In genomic region chr16:81746566-81746965, GRCh38 we compare ENCODE assay signal across 10 cellular contexts. TPM values are rescaled to one million over a fixed set of nuclear protein-coding genes. Genes with fewer than 3 reads are reported as not detected.
DNase-seq lines count a peak whose midpoint lies in the region; ATAC-seq and FAIRE-seq lines count a peak whose summit lies in the region.
"Had no signal": no experiment of that assay in that cellular context is flagged by ENCODE, and none has a peak within 500 bp of the region (broad histone marks: within the 10 kb centered on the region; RNA-seq: fewer than 3 reads in every experiment).

No MANE protein-coding gene starts in this region.

- peak overlapping the region; percentile 81 for H3K27ac Mint-ChIP-seq in T-helper 1 cell treated with Interleukin-12 subunit alpha and Interleukin-12 subunit beta and Interleukin-4 antibody, amounts not matched to agents 30 μg/mL and 1 μg/mL, for 36 hours
- no peak overlapping the region for H3K27ac Mint-ChIP-seq in activated CD4-positive, alpha-beta memory T cell treated with anti-CD3 and anti-CD28 coated beads, Interleukin-2, amount 10 ng/mL, durations not matched to agents 7 days and 5 days
- H3K27ac Mint-ChIP-seq in stimulated activated effector memory CD8-positive, alpha-beta T cell treated with anti-CD3 and anti-CD28 coated beads, Interleukin-12 subunit alpha, Interleukin-12 subunit beta, amount 100 ng/mL, for 72 hours = peak overlapping the region; percentile 87

- H3K4me1 ChIP-seq in iPS-15b (ENCODE audit: control insufficient read depth, insufficient read depth, low read length) (no peaks in the 10 kb centered on the region), small intestine (ENCODE audit: control insufficient read depth in 2 of 2, insufficient read depth in 1 of 2, low read depth in 1 of 2, low read length in 1 of 2) (peaks cover 0 to 3% of the 10 kb centered on the region in 2 donors)

- H3K27me3 Mint-ChIP-seq in T-helper 1 cell treated with Interleukin-12 subunit alpha and Interleukin-12 subunit beta and Interleukin-4 antibody, amounts not matched to agents 30 μg/mL and 1 μg/mL, for 36 hours (ENCODE audit: low read depth) = peaks cover 8% of the 10 kb centered on the region
- H3K27me3 Mint-ChIP-seq in activated CD4-positive, alpha-beta memory T cell treated with anti-CD3 and anti-CD28 coated beads, Interleukin-2, amount 10 ng/mL, durations not matched to agents 7 days and 5 days = no peaks in the 10 kb centered on the region

- no peak for FAIRE-seq in small intestine (lab: Jason Lieb, UNC)

- CTCF ChIA-PET in activated CD4-positive, alpha-beta memory T cell treated with anti-CD3 and anti-CD28 coated beads, Interleukin-2, amount 10 ng/mL, durations not matched to agents 7 days and 5 days (lab: Charles Lee) = no interaction called here

- POLR2A ChIA-PET in activated CD4-positive, alpha-beta memory T cell treated with anti-CD3 and anti-CD28 coated beads, Interleukin-2, amount 10 ng/mL, durations not matched to agents 7 days and 5 days (lab: Charles Lee) = no interaction called here

- no peaks in the 10 kb centered on the region for H3K9me3 Mint-ChIP-seq in T-helper 1 cell treated with Interleukin-12 subunit alpha and Interleukin-12 subunit beta and Interleukin-4 antibody, amounts not matched to agents 30 μg/mL and 1 μg/mL, for 36 hours
- peaks cover 3% of the 10 kb centered on the region for H3K9me3 Mint-ChIP-seq in activated CD4-positive, alpha-beta memory T cell treated with anti-CD3 and anti-CD28 coated beads, Interleukin-2, amount 10 ng/mL, durations not matched to agents 7 days and 5 days
- H3K9me3 Mint-ChIP-seq in stimulated activated effector memory CD8-positive, alpha-beta T cell treated with anti-CD3 and anti-CD28 coated beads, Interleukin-12 subunit alpha, Interleukin-12 subunit beta, amount 100 ng/mL, for 72 hours = no peaks in the 10 kb centered on the region

- H3K9ac ChIP-seq in iPS-15b (ENCODE audit: low read depth, low read length) = no peak overlapping the region

- DNase-seq in T-helper 1 cell = no peak
- no peak for DNase-seq in activated CD4-positive, alpha-beta memory T cell treated with anti-CD3 and anti-CD28 coated beads, Interleukin-2, amount 10 ng/mL, durations not matched to agents 7 days and 5 days
- DNase-seq in stimulated activated effector memory CD8-positive, alpha-beta T cell treated with anti-CD3 and anti-CD28 coated beads, Interleukin-12 subunit alpha, Interleukin-12 subunit beta, amount 100 ng/mL, for 72 hours (ENCODE audit: low spot score in 2 of 2) = no peak
- no peak for DNase-seq in small intestine
- DNase-seq: NCI-H510A had no signal

- no peaks in the 10 kb centered on the region for H3K27me3 ChIP-seq in iPS-15b (ENCODE audit: control insufficient read depth, insufficient read depth, low read length)
- no peaks in the 10 kb centered on the region for H3K27me3 ChIP-seq in small intestine (ENCODE audit: control insufficient read depth in 2 of 2, insufficient read depth in 2 of 2, low read length in 2 of 2)

- peaks cover 16% of the 10 kb centered on the region for H3K4me1 Mint-ChIP-seq in T-helper 1 cell treated with Interleukin-12 subunit alpha and Interleukin-12 subunit beta and Interleukin-4 antibody, amounts not matched to agents 30 μg/mL and 1 μg/mL, for 36 hours (ENCODE audit: low read depth)
- peaks cover 31% of the 10 kb centered on the region for H3K4me1 Mint-ChIP-seq in activated CD4-positive, alpha-beta memory T cell treated with anti-CD3 and anti-CD28 coated beads, Interleukin-2, amount 10 ng/mL, durations not matched to agents 7 days and 5 days
- H3K4me1 Mint-ChIP-seq in stimulated activated effector memory CD8-positive, alpha-beta T cell treated with anti-CD3 and anti-CD28 coated beads, Interleukin-12 subunit alpha, Interleukin-12 subunit beta, amount 100 ng/mL, for 72 hours = peaks cover 11% of the 10 kb centered on the region

- no peak overlapping the region for H3K27ac ChIP-seq in small intestine (ENCODE audit: low read depth in 1 of 2, low read length in 1 of 2)
- H3K27ac ChIP-seq: 22Rv1 had no signal

- H3K36me3 ChIP-seq in iPS-15b (ENCODE audit: control insufficient read depth, insufficient read depth, low read length) (no peaks in the 10 kb centered on the region), small intestine (ENCODE audit: control insufficient read depth in 2 of 2, insufficient read depth in 2 of 2, low read length in 2 of 2) (no peaks in the 10 kb centered on the region)

- H3K4me3 Mint-ChIP-seq in T-helper 1 cell treated with Interleukin-12 subunit alpha and Interleukin-12 subunit beta and Interleukin-4 antibody, amounts not matched to agents 30 μg/mL and 1 μg/mL, for 36 hours = peak overlapping the region; percentile 67
- H3K4me3 Mint-ChIP-seq in activated CD4-positive, alpha-beta memory T cell treated with anti-CD3 and anti-CD28 coated beads, Interleukin-2, amount 10 ng/mL, durations not matched to agents 7 days and 5 days = peak overlapping the region; percentile 74
- peak overlapping the region; percentile 74 for H3K4me3 Mint-ChIP-seq in stimulated activated effector memory CD8-positive, alpha-beta T cell treated with anti-CD3 and anti-CD28 coated beads, Interleukin-12 subunit alpha, Interleukin-12 subunit beta, amount 100 ng/mL, for 72 hours

- no peak for ATAC-seq in stimulated activated effector memory CD8-positive, alpha-beta T cell treated with anti-CD3 and anti-CD28 coated beads, Interleukin-12 subunit alpha, Interleukin-12 subunit beta, amount 100 ng/mL, for 72 hours
- no peak for ATAC-seq in GM21576 (IDR thresholded peaks at IDR 0.05; ENCODE audit: unreplicated experiment)
- no peak for ATAC-seq in HG02678 (IDR thresholded peaks at IDR 0.05; ENCODE audit: unreplicated experiment)

- H3K36me3 Mint-ChIP-seq in T-helper 1 cell treated with Interleukin-12 subunit alpha and Interleukin-12 subunit beta and Interleukin-4 antibody, amounts not matched to agents 30 μg/mL and 1 μg/mL, for 36 hours (ENCODE audit: low read depth) = no peaks in the 10 kb centered on the region
- H3K36me3 Mint-ChIP-seq in activated CD4-positive, alpha-beta memory T cell treated with anti-CD3 and anti-CD28 coated beads, Interleukin-2, amount 10 ng/mL, durations not matched to agents 7 days and 5 days (ENCODE audit: low read depth) = peaks cover 3% of the 10 kb centered on the region
- H3K36me3 Mint-ChIP-seq in stimulated activated effector memory CD8-positive, alpha-beta T cell treated with anti-CD3 and anti-CD28 coated beads, Interleukin-12 subunit alpha, Interleukin-12 subunit beta, amount 100 ng/mL, for 72 hours = no peaks in the 10 kb centered on the region

- H3K9me3 ChIP-seq in iPS-15b (ENCODE audit: control insufficient read depth, insufficient read depth, low read length) = no peaks in the 10 kb centered on the region
- no peaks in the 10 kb centered on the region for H3K9me3 ChIP-seq in small intestine (ENCODE audit: control insufficient read depth, low read depth)

- H3K4me3 ChIP-seq in iPS-15b (ENCODE audit: low read depth, low read length) = peak overlapping the region; percentile 55
- H3K4me3 ChIP-seq in small intestine (ENCODE audit: low read depth in 1 of 2, low read length in 2 of 2) = peak overlapping the region in 1 of 2 donors; percentile 24

- 27 to 37% (median 33%) methylated on average over 5 of the region's 5 CpGs for WGBS in small intestine, 3 donors

RNA-seq across cellular contexts. Expression of gene PLCG2, which starts 32.5 kb away (rescaled TPM):
- 10 to 100 TPM; 11.0 to 13.3 TPM for total RNA-seq in activated CD4-positive, alpha-beta memory T cell treated with anti-CD3 and anti-CD28 coated beads, Interleukin-2, amount 10 ng/mL, durations not matched to agents 7 days and 5 days
- 10 to 100 TPM in 2 of 3 donors, 1 to 10 TPM in 1; 8.4 to 27.5 (median 10.3) TPM for polyA plus RNA-seq in small intestine
